In genomic region chr17:63834431-63835166, GRCh38 we compare ENCODE assay signal across 8 cellular contexts. TPM values are rescaled to one million over a fixed set of nuclear protein-coding genes. Genes with fewer than 3 reads are reported as not detected.
DNase-seq lines count a peak whose midpoint lies in the region; ATAC-seq and TF ChIP-seq lines count a peak whose summit lies in the region.

No MANE protein-coding gene starts in this region.

- H3K9me3 ChIP-seq in BE2C, result no peaks in the 10 kb centered on the region

- H3K27me3 ChIP-seq in BE2C, result no peaks in the 10 kb centered on the region

- peak overlapping the region; percentile 49 for H3K27ac Mint-ChIP-seq in progenitor cell of endocrine pancreas

- no peak for TF ChIP-seq EP300 in Ishikawa (IDR thresholded peaks at IDR 0.05; ENCODE audit: borderline replicate concordance)

- no peaks in the 10 kb centered on the region for H3K27me3 Mint-ChIP-seq in progenitor cell of endocrine pancreas

- H3K4me3 Mint-ChIP-seq in progenitor cell of endocrine pancreas (ENCODE audit: low read depth), result no peak overlapping the region

- no peaks in the 10 kb centered on the region for H3K9me3 Mint-ChIP-seq in progenitor cell of endocrine pancreas (ENCODE audit: low read depth)

- TF ChIP-seq RAD21 in Ishikawa (IDR thresholded peaks at IDR 0.05; ENCODE audit: low read depth), result peak; percentile 49

- H3K36me3 ChIP-seq in BE2C, result peaks cover 77% of the 10 kb centered on the region

- peaks cover 14% of the 10 kb centered on the region for H3K4me1 ChIP-seq in BE2C

- H3K4me1 Mint-ChIP-seq in progenitor cell of endocrine pancreas (ENCODE audit: low read depth), result peaks cover 5% of the 10 kb centered on the region

- no peak overlapping the region for H3K4me3 ChIP-seq in BE2C (ENCODE audit: low read depth, low read length)
- H3K4me3 ChIP-seq in foreskin fibroblast (ENCODE audit: low read depth in 1 of 2, low read length in 2 of 2), result no peak overlapping the region

- peaks cover 15% of the 10 kb centered on the region for H3K36me3 Mint-ChIP-seq in progenitor cell of endocrine pancreas (ENCODE audit: insufficient read depth)

- ATAC-seq in GM18858 (IDR thresholded peaks at IDR 0.05; ENCODE audit: unreplicated experiment), result peak; percentile 63
- ATAC-seq in GM21360 (IDR thresholded peaks at IDR 0.05; ENCODE audit: unreplicated experiment), result no peak

- TF ChIP-seq CTCF in BE2C (IDR thresholded peaks at IDR 0.05; ENCODE audit: low read depth, low read length) (peak; percentile 94), foreskin fibroblast (IDR thresholded peaks at IDR 0.05; ENCODE audit: low read depth, low read length) (peak; percentile 82), progenitor cell of endocrine pancreas (IDR thresholded peaks at IDR 0.05; ENCODE audit: unreplicated experiment) (peak; percentile 56)

- peak; percentile 89 for DNase-seq in BE2C
- DNase-seq in RKO (ENCODE audit: low spot score), result peak; percentile 93
- DNase-seq in activated naive CD4-positive, alpha-beta T cell (lab: John Stamatoyannopoulos, UW), result peak in 3 of 4 experiments; percentile 14 to 50 (median 23)
- peak; percentile 73 to 84 for DNase-seq in foreskin fibroblast
- no peak for DNase-seq in progenitor cell of endocrine pancreas (ENCODE audit: low spot score, unreplicated experiment)

TF ChIP-seq in Ishikawa, 13 proteins besides CTCF, POLR2A, EP300 and RAD21:
- TF ChIP-seq MAX (IDR thresholded peaks at IDR 0.05), result peak; percentile 39; the same call in 1 of the 2 replicates
- TF ChIP-seq CREB1 (IDR thresholded peaks at IDR 0.05; ENCODE audit: low read depth), result no peak

RNA-seq across cellular contexts. Expression of gene FTSJ3, which starts 7.1 kb away (rescaled TPM):
- 85.5 TPM for polyA plus RNA-seq in BE2C (2012; ENCODE audit: insufficient read depth, insufficient read length, low read depth)
- total RNA-seq in progenitor cell of endocrine pancreas, result 46.5 and 49.0 TPM in 2 replicates

RNA-seq across cellular contexts. Expression of gene PSMC5, which starts 7.4 kb away (rescaled TPM):
- polyA plus RNA-seq in BE2C (2012; ENCODE audit: insufficient read depth, insufficient read length, low read depth), result 478 TPM
- 101 and 109 TPM in 2 replicates for total RNA-seq in progenitor cell of endocrine pancreas

RNA-seq across cellular contexts. Expression of gene SMARCD2, which starts 7.9 kb away (rescaled TPM):
- 96.0 TPM for polyA plus RNA-seq in BE2C (2012; ENCODE audit: insufficient read depth, insufficient read length, low read depth)
- total RNA-seq in progenitor cell of endocrine pancreas, result 61.6 and 63.8 TPM in 2 replicates

RNA-seq across cellular contexts. Expression of gene CSH2, which starts 38.9 kb away (rescaled TPM):
- not detected for polyA plus RNA-seq in BE2C (2012; ENCODE audit: insufficient read depth, insufficient read length, low read depth)
- not detected in 2 replicates for total RNA-seq in progenitor cell of endocrine pancreas

RNA-seq across cellular contexts. Expression of gene GH2, which starts 47.1 kb away (rescaled TPM):
- not detected for polyA plus RNA-seq in BE2C (2012; ENCODE audit: insufficient read depth, insufficient read length, low read depth)
- not detected in 2 replicates for total RNA-seq in progenitor cell of endocrine pancreas
